Comparison of ENCODE assay signal across 16 cellular contexts in genomic region chr19:6058411-6059201, GRCh38. TPM values are rescaled to one million over a fixed set of nuclear protein-coding genes. Genes with fewer than 3 reads are reported as not detected.
DNase-seq lines count a peak whose midpoint lies in the region; ATAC-seq, FAIRE-seq and TF ChIP-seq lines count a peak whose summit lies in the region.
"Had no signal": no experiment of that assay in that cellular context is flagged by ENCODE, and none has a peak within 500 bp of the region (broad histone marks: within the 10 kb centered on the region; RNA-seq: fewer than 3 reads in every experiment).

No MANE protein-coding gene starts in this region.

- ATAC-seq in right lobe of liver (no peak), HepG2 (no peak), aorta (ENCODE audit: low FRiP score) (no peak), GM21737 (IDR thresholded peaks at IDR 0.05; ENCODE audit: unreplicated experiment) (no peak)
- ATAC-seq: HCT116 had no signal

- TF ChIP-seq RAD21 in HepG2 (CRISPR knock-in tag; IDR thresholded peaks at IDR 0.05) = no peak

- H3K4me2 ChIP-seq in HepG2 (ENCODE audit: low read depth, low read length) = no peak overlapping the region
- H3K4me2 ChIP-seq: hepatocyte had no signal

- H3K27me3 ChIP-seq in right lobe of liver (no peaks in the 10 kb centered on the region), HepG2 (ENCODE audit: control insufficient read depth in 1 of 2, insufficient read depth in 2 of 2, low read length in 2 of 2) (no peaks in the 10 kb centered on the region; a peak in 1 of 5 replicates), esophagus muscularis mucosa (no peaks in the 10 kb centered on the region), aorta (ENCODE audit: control insufficient read depth in 1 of 2, insufficient read depth in 2 of 2, low read length in 1 of 2) (no peaks in the 10 kb centered on the region), WERI-Rb-1 (ENCODE audit: insufficient read depth, low read depth, severe bottlenecking) (no peaks in the 10 kb centered on the region)
- H3K27me3 ChIP-seq: hepatocyte had no signal

- peaks cover 0 to 19% (median 7%) of the 10 kb centered on the region in 4 donors for H3K4me1 ChIP-seq in right lobe of liver
- peaks cover 24% of the 10 kb centered on the region for H3K4me1 ChIP-seq in HepG2 (ENCODE audit: insufficient read depth, low read length)
- peaks cover 70 to 95% (median 88%) of the 10 kb centered on the region in 4 donors for H3K4me1 ChIP-seq in esophagus muscularis mucosa
- peaks cover 3 to 5% of the 10 kb centered on the region in 2 donors for H3K4me1 ChIP-seq in aorta (ENCODE audit: control insufficient read depth in 1 of 2, insufficient read depth in 2 of 2, low read length in 2 of 2)

- in situ Hi-C loops in HepG2 (cut with HindIII; ENCODE audit: extremely low pct_ligation_motif_present, low pct_unique_long_range_greater_than_20kb) = no loop called here

- CTCF ChIA-PET in HepG2 (lab: Yijun Ruan, JAX; ENCODE audit: low intra/inter-chr PET ratio, low total read pairs) = no interaction called here

- BruUV-seq in HepG2 (replicated peaks; lab: Mats Ljungman, UMichigan) = no TSS peak

- TF ChIP-seq CTCF in right lobe of liver (IDR thresholded peaks at IDR 0.05) (no peak), HepG2 (CRISPR knock-in tag; IDR thresholded peaks at IDR 0.05) (no peak), esophagus muscularis mucosa (IDR thresholded peaks at IDR 0.05) (no peak), WERI-Rb-1 (IDR thresholded peaks at IDR 0.05; ENCODE audit: low read depth, low read length) (no peak)

- no peaks in the 10 kb centered on the region for H4K20me1 ChIP-seq in HepG2 (ENCODE audit: insufficient read depth, low read length)

- no peaks in the 10 kb centered on the region for H3K36me3 ChIP-seq in right lobe of liver
- H3K36me3 ChIP-seq in HepG2 (replicated peaks in 1 of 2; ENCODE audit: control insufficient read depth in 1 of 2, insufficient read depth in 2 of 2, low read length in 2 of 2) = no peaks in the 10 kb centered on the region
- no peaks in the 10 kb centered on the region for H3K36me3 ChIP-seq in esophagus muscularis mucosa
- H3K36me3 ChIP-seq in aorta (ENCODE audit: control insufficient read depth in 1 of 2, insufficient read depth in 2 of 2, low read length in 1 of 2) = no peaks in the 10 kb centered on the region
- H3K36me3 ChIP-seq in WERI-Rb-1 = peaks cover 2% of the 10 kb centered on the region; the same call in 1 of the 2 replicates

- TF ChIP-seq POLR2A in right lobe of liver (IDR thresholded peaks at IDR 0.05) (no peak), HepG2 (IDR thresholded peaks at IDR 0.05; ENCODE audit: insufficient read depth in 1 of 2, low read depth in 2 of 2, low read length in 2 of 2) (no peak), esophagus muscularis mucosa (IDR thresholded peaks at IDR 0.05; ENCODE audit: low read depth) (no peak)

- H3K79me2 ChIP-seq in HepG2 (ENCODE audit: insufficient read depth, low read length) = no peaks in the 10 kb centered on the region
- H3K79me2 ChIP-seq: hepatocyte had no signal

- H3K9me3 ChIP-seq in right lobe of liver (no peaks in the 10 kb centered on the region), HepG2 (ENCODE audit: low read length) (no peaks in the 10 kb centered on the region), esophagus muscularis mucosa (no peaks in the 10 kb centered on the region), aorta (ENCODE audit: control insufficient read depth, low read length) (no peaks in the 10 kb centered on the region), WERI-Rb-1 (ENCODE audit: severe bottlenecking) (no peaks in the 10 kb centered on the region)

- peak in 2 of 3 donors; percentile 14 to 37 for DNase-seq in right lobe of liver
- no peak for DNase-seq in HepG2 (ENCODE audit: low spot score)
- DNase-seq in esophagus muscularis mucosa (ENCODE audit: extremely low spot score) = peak; percentile 60
- peak; percentile 60 for DNase-seq in posterior vena cava (ENCODE audit: low spot score)
- peak in 1 of 2 donors; percentile 49 for DNase-seq in aorta
- DNase-seq in GF-D8 (lab: John Stamatoyannopoulos, UW) = no peak
- no peak for DNase-seq in WERI-Rb-1
- DNase-seq: DMS79 treated with DMSO at 0.1 percent for 48 hours, endodermal cell, NCI-H1092, T-helper 9 cell had no signal

- intact Hi-C loops in right lobe of liver (cut with DNase I) = no loop called here
- intact Hi-C loops in HepG2 (cut with micrococcal nuclease; ENCODE audit: unreplicated experiment) = no loop called here
- intact Hi-C loops in esophagus muscularis mucosa (cut with DNase I) = no loop called here
- intact Hi-C loops in posterior vena cava (cut with DNase I) = loop anchor here in 1 of 2 donors (5.0 kb wide), 1 partner anchor 49 kb away; no protein-coding TSS in a partner anchor
- intact Hi-C loops in aorta (cut with DNase I) = loop anchor here (5.0 to 10.0 kb wide), 2 partner anchors 54 to 216 kb away; partner anchors contain the start of genes MLLT1 (in 1 of the 2) and RFX2 (in 1 of the 2)

- peak overlapping the region in 2 of 3 donors; percentile 67 to 84 for H3K27ac ChIP-seq in right lobe of liver
- no peak overlapping the region for H3K27ac ChIP-seq in HepG2 (ENCODE audit: extremely low read length, insufficient read depth, low read length)
- peak overlapping the region; percentile 92 to 94 (median 94) for H3K27ac ChIP-seq in esophagus muscularis mucosa (replicated peaks in 1 of 4)
- H3K27ac ChIP-seq in aorta (ENCODE audit: low read depth in 1 of 2, low read length in 2 of 2) = peak overlapping the region; percentile 29 to 76
- H3K27ac ChIP-seq in WERI-Rb-1 = no peak overlapping the region

- H3K9ac ChIP-seq in HepG2 (ENCODE audit: insufficient read depth, low read depth, low read length) = no peak overlapping the region

- POLR2A ChIA-PET in HepG2 (lab: Yijun Ruan, JAX) = no interaction called here

- H2AFZ ChIP-seq in HepG2 (ENCODE audit: low read length) = no peak overlapping the region
- H2AFZ ChIP-seq: hepatocyte had no signal

- no peak for FAIRE-seq in HepG2 (lab: Jason Lieb, UNC)
- FAIRE-seq: GM12891, urothelium cell line had no signal

- TF ChIP-seq EP300 in HepG2 (IDR thresholded peaks at IDR 0.05; ENCODE audit: low read depth in 2 of 2, low read length in 2 of 2) = no peak
- no peak for TF ChIP-seq EP300 in HepG2 (CRISPR knock-in tag; IDR thresholded peaks at IDR 0.05; ENCODE audit: borderline replicate concordance)
- no peak for TF ChIP-seq EP300 in esophagus muscularis mucosa (IDR thresholded peaks at IDR 0.05)

- WGBS in right lobe of liver (ENCODE audit: insufficient coverage, low coverage, low lambda C conversion rate, missing lambda C conversion rate) = 93% methylated on average over 14 of the region's 17 CpGs
- WGBS in HepG2 (ENCODE audit: low lambda C conversion rate) = 79% methylated on average over 17 of the region's 17 CpGs
- 59% methylated on average over 17 of the region's 17 CpGs for WGBS in esophagus muscularis mucosa
- 52 to 53% methylated on average over 17 of the region's 17 CpGs for WGBS in aorta, 2 donors

- H3K4me3 ChIP-seq in right lobe of liver = no peak overlapping the region
- no peak overlapping the region for H3K4me3 ChIP-seq in HepG2 (replicated peaks in 1 of 3; ENCODE audit: insufficient read depth in 1 of 3, low read depth in 2 of 3, low read length in 3 of 3)
- peak overlapping the region in 1 of 4 donors; percentile 11 for H3K4me3 ChIP-seq in esophagus muscularis mucosa
- no peak overlapping the region for H3K4me3 ChIP-seq in aorta (ENCODE audit: low read length in 2 of 2)
- no peak overlapping the region for H3K4me3 ChIP-seq in WERI-Rb-1 (ENCODE audit: low read depth, low read length)
- H3K4me3 ChIP-seq: hepatocyte had no signal

TF ChIP-seq in HepG2, 621 proteins besides CTCF, POLR2A, EP300 and RAD21 (continues in another document):
- no peak for TF ChIP-seq STAT5B (CRISPR knock-in tag; IDR thresholded peaks at IDR 0.05)
- no peak for TF ChIP-seq ZNF841 (CRISPR knock-in tag; IDR thresholded peaks at IDR 0.05; ENCODE audit: borderline replicate concordance)
- TF ChIP-seq ZNF33A (CRISPR knock-in tag; IDR thresholded peaks at IDR 0.05; ENCODE audit: borderline replicate concordance) = no peak
- TF ChIP-seq TRIM22 (IDR thresholded peaks at IDR 0.05) = no peak

RNA-seq across cellular contexts. Expression of gene RFX2, which starts 51.7 kb away (rescaled TPM):
- total RNA-seq in right lobe of liver = 1 to 10 TPM; 1.6 to 2.9 (median 1.9) TPM
- total RNA-seq in HepG2 (2016; rRNA removed; fragmentation: Illumina TruSeq; extraction: Trizol) = 1.3 and 2.8 TPM in 2 replicates
- total RNA-seq in HepG2 (2016; cell fraction: cytosol; rRNA removed; fragmentation: Illumina TruSeq; extraction: Trizol; ENCODE audit: low read depth) = 2.6 and 7.1 TPM in 2 replicates
- total RNA-seq in HepG2 (2016; cell fraction: insoluble cytoplasmic fraction; rRNA removed; fragmentation: Illumina TruSeq; extraction: Trizol) = 1.5 and 2.5 TPM in 2 replicates
- total RNA-seq in HepG2 (2016; cell fraction: membrane; rRNA removed; fragmentation: Illumina TruSeq; extraction: Trizol) = 1.8 and 2.4 TPM in 2 replicates
- total RNA-seq in HepG2 (2016; cell fraction: nucleus; rRNA removed; fragmentation: Illumina TruSeq; extraction: Trizol) = 2.4 and 3.9 TPM in 2 replicates
- polyA plus RNA-seq in HepG2 (2011; rRNA removed) = 2.4 and 3.3 TPM in 2 replicates
- 1.5 and 2.4 TPM in 2 replicates for polyA plus RNA-seq in HepG2 (2011; cell fraction: cytosol; rRNA removed)
- 3.3 and 4.9 TPM in 2 replicates for polyA plus RNA-seq in HepG2 (2011; cell fraction: nucleus; rRNA removed)
- polyA plus RNA-seq in HepG2 (2012) = 1.1 and 2.1 TPM in 2 replicates
- polyA plus RNA-seq in HepG2 (2016; cell fraction: cytosol; fragmentation: Illumina TruSeq; extraction: Trizol; ENCODE audit: low read depth) = 3.0 and 3.6 TPM in 2 replicates
- 1.2 and 1.3 TPM in 2 replicates for polyA plus RNA-seq in HepG2 (2016; cell fraction: insoluble cytoplasmic fraction; fragmentation: Illumina TruSeq; extraction: Trizol; ENCODE audit: low read depth)
- 1.8 and 2.9 TPM in 2 replicates for polyA plus RNA-seq in HepG2 (2016; cell fraction: membrane; fragmentation: Illumina TruSeq; extraction: Trizol; ENCODE audit: low read depth)
- polyA plus RNA-seq in HepG2 (2016; cell fraction: nucleus; fragmentation: Illumina TruSeq; extraction: Trizol; ENCODE audit: insufficient read depth, low read depth) = 3.0 and 6.2 TPM in 2 replicates
- 5.3 and 9.1 TPM in 2 replicates for polyA minus RNA-seq in HepG2 (2011; rRNA and poly(A)+ RNA removed; ENCODE audit: low replicate concordance)
- polyA minus RNA-seq in HepG2 (2011; cell fraction: cytosol; rRNA and poly(A)+ RNA removed) = 1.3 and 3.3 TPM in 2 replicates
- 3.6 and 6.2 TPM in 2 replicates for polyA minus RNA-seq in HepG2 (2011; cell fraction: nucleus; rRNA and poly(A)+ RNA removed)
- 10 to 100 TPM; 25.5 to 49.9 (median 32.8) TPM for total RNA-seq in esophagus muscularis mucosa
- total RNA-seq in posterior vena cava = 10 to 100 TPM; 20.7 to 21.7 TPM
- total RNA-seq in aorta = 10 to 100 TPM; 16.6 to 26.1 TPM
- polyA plus RNA-seq in aorta = 10 to 100 TPM in 1 of 2 donors, 1 to 10 TPM in 1; 6.5 to 12.6 TPM

Comparison
In these comparisons a context has a peak if more than half of its experiments do, and no peak if none do; other contexts are left out.
1. DNase-seq: peak in right lobe of liver (2 of 3), esophagus muscularis mucosa (single experiment) and posterior vena cava (single experiment); none in HepG2 (single experiment), GF-D8 (single experiment) and WERI-Rb-1 (single experiment).
2. H3K27ac ChIP-seq: peak in right lobe of liver (2 of 3), esophagus muscularis mucosa (4 of 4) and aorta (2 of 2); none in HepG2 (single experiment) and WERI-Rb-1 (single experiment).
3. intact Hi-C loops: an anchor here in aorta (5.0 to 10.0 kb wide); none called in right lobe of liver, HepG2 and esophagus muscularis mucosa.